Comparison of ENCODE assay signal across 18 cellular contexts in genomic region chr15:57322602-57323250, GRCh38. TPM values are rescaled to one million over a fixed set of nuclear protein-coding genes. Genes with fewer than 3 reads are reported as not detected.
A peak's percentile ranks its signal among the peaks of the same experiment; 100 is the strongest.
DNase-seq lines count a peak whose midpoint lies in the region; ATAC-seq and TF ChIP-seq lines count a peak whose summit lies in the region.
"Had no signal": no experiment of that assay in that cellular context is flagged by ENCODE, and none has a peak within 500 bp of the region (broad histone marks: within the 10 kb centered on the region; RNA-seq: fewer than 3 reads in every experiment).

No MANE protein-coding gene starts in this region.

- H3K27ac ChIP-seq in mucosa of rectum (ENCODE audit: low read depth in 2 of 2, low read length in 2 of 2): peak overlapping the region; percentile 91 to 94
- H3K27ac ChIP-seq: upper lobe of right lung had no signal

- intact Hi-C loops in natural killer cell (cut with micrococcal nuclease): no loop called here

- H3K4me1 Mint-ChIP-seq in natural killer cell treated with Interleukin-12 subunit alpha and Interleukin-12 subunit beta and Interleukin-15 and Interleukin-18, amount 100 ng/mL, for 72 hours (ENCODE audit: low read depth in 2 of 2): peaks cover 0 to 5% of the 10 kb centered on the region in 2 donors
- peaks cover 5 to 16% of the 10 kb centered on the region in 2 donors for H3K4me1 Mint-ChIP-seq in natural killer cell
- H3K4me1 Mint-ChIP-seq in glutamatergic neuron (ENCODE audit: low read depth, unreplicated experiment): peaks cover 8% of the 10 kb centered on the region
- H3K4me1 Mint-ChIP-seq: activated T-helper 17 cell treated with anti-CD3 and anti-CD28 coated beads, Interleukin-2, amount 50 U/mL, for 72 hours had no signal

- no peaks in the 10 kb centered on the region for H3K9me3 Mint-ChIP-seq in natural killer cell treated with Interleukin-12 subunit alpha and Interleukin-12 subunit beta and Interleukin-15 and Interleukin-18, amount 100 ng/mL, for 72 hours
- H3K9me3 Mint-ChIP-seq in natural killer cell (no peaks in the 10 kb centered on the region), glutamatergic neuron (ENCODE audit: unreplicated experiment) (peaks cover 5% of the 10 kb centered on the region)
- H3K9me3 Mint-ChIP-seq: activated CD8-positive, alpha-beta T cell treated with anti-CD3 and anti-CD28 coated beads for 36 hours; activated T-helper 17 cell treated with anti-CD3 and anti-CD28 coated beads, Interleukin-2, amount 50 U/mL, for 72 hours; memory B cell had no signal

- no peak overlapping the region for H3K9ac ChIP-seq in mucosa of rectum (ENCODE audit: low read depth in 1 of 2, low read length in 2 of 2)

- peak overlapping the region in 1 of 2 donors; percentile 37 for H3K27ac Mint-ChIP-seq in natural killer cell treated with Interleukin-12 subunit alpha and Interleukin-12 subunit beta and Interleukin-15 and Interleukin-18, amount 100 ng/mL, for 72 hours
- H3K27ac Mint-ChIP-seq in natural killer cell (no peak overlapping the region), glutamatergic neuron (ENCODE audit: unreplicated experiment) (no peak overlapping the region)
- H3K27ac Mint-ChIP-seq: activated CD8-positive, alpha-beta T cell treated with anti-CD3 and anti-CD28 coated beads for 36 hours; activated T-helper 17 cell treated with anti-CD3 and anti-CD28 coated beads, Interleukin-2, amount 50 U/mL, for 72 hours; memory B cell had no signal

- H3K4me3 ChIP-seq in mucosa of rectum (ENCODE audit: low read length in 2 of 2): no peak overlapping the region
- H3K4me3 ChIP-seq: skin epidermis, upper lobe of right lung had no signal

- ATAC-seq in natural killer cell treated with Interleukin-12 subunit alpha and Interleukin-12 subunit beta and Interleukin-15 and Interleukin-18, amount 100 ng/mL, for 72 hours: no peak
- ATAC-seq in natural killer cell (no peak), GM18519 (IDR thresholded peaks at IDR 0.05; ENCODE audit: low FRiP score, unreplicated experiment) (no peak)
- ATAC-seq: activated CD8-positive, alpha-beta T cell treated with anti-CD3 and anti-CD28 coated beads for 36 hours; activated T-helper 17 cell treated with anti-CD3 and anti-CD28 coated beads, Interleukin-2, amount 50 U/mL, for 72 hours; upper lobe of right lung had no signal

- DNase-seq in natural killer cell treated with Interleukin-12 subunit alpha and Interleukin-12 subunit beta and Interleukin-15 and Interleukin-18, amount 100 ng/mL, for 72 hours (ENCODE audit: low spot score): no peak
- DNase-seq in natural killer cell (no peak), SK-N-DZ (ENCODE audit: low spot score) (peak; percentile 44), NCI-H128 (lab: John Stamatoyannopoulos, UW; ENCODE audit: unreplicated experiment) (no peak), glutamatergic neuron (no peak), NOMO-1 treated with DMSO at 0.1 percent for 48 hours (lab: John Stamatoyannopoulos, UW; ENCODE audit: unreplicated experiment) (no peak)
- DNase-seq: activated CD8-positive, alpha-beta T cell treated with anti-CD3 and anti-CD28 coated beads for 36 hours; amniotic stem cell; Calu3; cerebellar nuclear complex; NCI-H1092; NCI-H446 treated with DMSO at 0.1 percent for 48 hours; upper lobe of right lung had no signal

- TF ChIP-seq CTCF in natural killer cell (IDR thresholded peaks at IDR 0.05) (no peak), glutamatergic neuron (IDR thresholded peaks at IDR 0.05; ENCODE audit: partially characterized antibody, unreplicated experiment) (no peak)

- H3K4me3 Mint-ChIP-seq in natural killer cell treated with Interleukin-12 subunit alpha and Interleukin-12 subunit beta and Interleukin-15 and Interleukin-18, amount 100 ng/mL, for 72 hours: peak overlapping the region; percentile 38
- H3K4me3 Mint-ChIP-seq in natural killer cell (no peak overlapping the region), glutamatergic neuron (ENCODE audit: unreplicated experiment) (no peak overlapping the region)
- H3K4me3 Mint-ChIP-seq: activated CD8-positive, alpha-beta T cell treated with anti-CD3 and anti-CD28 coated beads for 36 hours; activated T-helper 17 cell treated with anti-CD3 and anti-CD28 coated beads, Interleukin-2, amount 50 U/mL, for 72 hours; memory B cell had no signal

- H3K27me3 Mint-ChIP-seq in natural killer cell treated with Interleukin-12 subunit alpha and Interleukin-12 subunit beta and Interleukin-15 and Interleukin-18, amount 100 ng/mL, for 72 hours: peaks cover 2 to 7% of the 10 kb centered on the region in 2 donors
- H3K27me3 Mint-ChIP-seq in natural killer cell (ENCODE audit: low read depth in 2 of 2) (peaks cover 0 to 3% of the 10 kb centered on the region in 2 donors), glutamatergic neuron (ENCODE audit: unreplicated experiment) (peaks cover 2% of the 10 kb centered on the region)
- H3K27me3 Mint-ChIP-seq: activated CD8-positive, alpha-beta T cell treated with anti-CD3 and anti-CD28 coated beads for 36 hours; memory B cell had no signal

- no peaks in the 10 kb centered on the region for H3K36me3 ChIP-seq in mucosa of rectum (ENCODE audit: control insufficient read depth in 2 of 2, insufficient read depth in 2 of 2, low read length in 2 of 2)
- H3K36me3 ChIP-seq: upper lobe of right lung had no signal

- H3K36me3 Mint-ChIP-seq in natural killer cell treated with Interleukin-12 subunit alpha and Interleukin-12 subunit beta and Interleukin-15 and Interleukin-18, amount 100 ng/mL, for 72 hours: no peaks in the 10 kb centered on the region
- H3K36me3 Mint-ChIP-seq in natural killer cell (no peaks in the 10 kb centered on the region), glutamatergic neuron (ENCODE audit: unreplicated experiment) (no peaks in the 10 kb centered on the region)
- H3K36me3 Mint-ChIP-seq: memory B cell had no signal

- no peaks in the 10 kb centered on the region for H3K27me3 ChIP-seq in mucosa of rectum (ENCODE audit: control insufficient read depth in 2 of 2, insufficient read depth in 2 of 2, low read length in 2 of 2)
- H3K27me3 ChIP-seq: upper lobe of right lung had no signal

- H3K4me1 ChIP-seq in mucosa of rectum (ENCODE audit: control insufficient read depth in 2 of 2, insufficient read depth in 2 of 2, low read length in 2 of 2): peaks cover 24 to 42% of the 10 kb centered on the region in 2 donors

- H3K9me3 ChIP-seq in mucosa of rectum (ENCODE audit: control insufficient read depth in 2 of 2, low read length in 2 of 2): no peaks in the 10 kb centered on the region
- H3K9me3 ChIP-seq: upper lobe of right lung had no signal

RNA-seq across cellular contexts. Expression of gene CGNL1, which starts 53.6 kb away (rescaled TPM):
- total RNA-seq in natural killer cell treated with Interleukin-12 subunit alpha and Interleukin-12 subunit beta and Interleukin-15 and Interleukin-18, amount 100 ng/mL, for 72 hours: not detected
- total RNA-seq in natural killer cell: not detected
- 0.21 and 0.23 TPM in 2 replicates for polyA plus RNA-seq in SK-N-DZ (2014; cell fraction: cytosol; rRNA removed)
- polyA plus RNA-seq in SK-N-DZ (2014; cell fraction: nucleus; rRNA removed): 0.04 and 0.23 TPM in 2 replicates
- 5.4 TPM for total RNA-seq in glutamatergic neuron (ENCODE audit: unreplicated experiment)
- total RNA-seq: activated CD8-positive, alpha-beta T cell treated with anti-CD3 and anti-CD28 coated beads for 36 hours; activated T-helper 17 cell treated with anti-CD3 and anti-CD28 coated beads, Interleukin-2, amount 50 U/mL, for 72 hours had no signal
